ENCODE assay signal across 11 cellular contexts in the genomic region with DNA sequence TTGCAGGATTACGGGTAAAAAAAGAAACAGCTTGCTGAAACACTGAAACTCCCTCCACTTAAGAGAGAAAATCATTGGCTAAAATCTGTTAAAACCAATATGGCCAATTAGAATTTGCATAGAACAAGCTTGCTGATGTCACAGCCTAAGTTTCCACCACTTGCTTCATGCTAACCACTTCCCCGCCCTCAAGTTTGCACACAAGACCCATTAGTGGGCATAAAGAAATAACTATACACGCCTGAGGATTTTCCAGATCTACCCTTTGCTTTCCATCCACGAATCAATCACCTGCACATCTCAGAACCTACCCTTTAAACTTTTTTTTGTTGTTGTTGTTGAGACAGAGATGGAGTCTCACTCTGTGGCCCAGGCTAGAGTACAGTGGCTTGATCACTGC. TPM values are rescaled to one million over a fixed set of nuclear protein-coding genes. Genes with fewer than 3 reads are reported as not detected.
DNase-seq lines count a peak whose midpoint lies in the region; ATAC-seq and FAIRE-seq lines count a peak whose summit lies in the region.
"Had no signal": no experiment of that assay in that cellular context is flagged by ENCODE, and none has a peak within 500 bp of the region (broad histone marks: within the 10 kb centered on the region; RNA-seq: fewer than 3 reads in every experiment).

No MANE protein-coding gene starts in this region.

- no peak for FAIRE-seq in urothelium cell line (lab: Jason Lieb, UNC)
- FAIRE-seq: islet of Langerhans had no signal

- no peak overlapping the region for H3K27ac ChIP-seq in aorta (ENCODE audit: low read depth in 1 of 2, low read length in 2 of 2)

- H3K36me3 ChIP-seq in aorta (ENCODE audit: control insufficient read depth in 1 of 2, insufficient read depth in 2 of 2, low read length in 1 of 2): peaks cover 0 to 2% of the 10 kb centered on the region in 2 donors

- WGBS in aorta, 2 donors: 72 to 96% methylated on average over 4 of the region's 4 CpGs

- H3K4me1 Mint-ChIP-seq in activated naive CD8-positive, alpha-beta T cell treated with anti-CD3 and anti-CD28 coated beads, Interleukin-2, amount 50 U/mL, for 24 hours: peaks cover 60% of the 10 kb centered on the region

- ATAC-seq in GM18502 (IDR thresholded peaks at IDR 0.05; ENCODE audit: poor library complexity, unreplicated experiment): peak; percentile 52
- ATAC-seq in GM19372 (IDR thresholded peaks at IDR 0.05; ENCODE audit: low read depth, unreplicated experiment): peak; percentile 47
- peak; percentile 47 for ATAC-seq in HG02973 (IDR thresholded peaks at IDR 0.05; ENCODE audit: unreplicated experiment)
- peak; percentile 73 for ATAC-seq in activated naive CD8-positive, alpha-beta T cell treated with anti-CD3 and anti-CD28 coated beads, Interleukin-2, amount 50 U/mL, for 24 hours
- ATAC-seq in HG03097 (IDR thresholded peaks at IDR 0.05; ENCODE audit: low FRiP score, unreplicated experiment): no peak
- no peak for ATAC-seq in aorta (ENCODE audit: low FRiP score)
- ATAC-seq: naive thymus-derived CD4-positive, alpha-beta T cell had no signal

- peak; percentile 23 for DNase-seq in activated naive CD8-positive, alpha-beta T cell treated with anti-CD3 and anti-CD28 coated beads, Interleukin-2, amount 50 U/mL, for 24 hours
- DNase-seq in urothelium cell line (ENCODE audit: low spot score) (no peak), aorta (no peak)
- DNase-seq: foreskin fibroblast, GOT3 had no signal

- H3K4me3 Mint-ChIP-seq in activated naive CD8-positive, alpha-beta T cell treated with anti-CD3 and anti-CD28 coated beads, Interleukin-2, amount 50 U/mL, for 24 hours: peak overlapping the region; percentile 45
- H3K4me3 Mint-ChIP-seq: naive thymus-derived CD4-positive, alpha-beta T cell had no signal

- H3K9me3 Mint-ChIP-seq in activated naive CD8-positive, alpha-beta T cell treated with anti-CD3 and anti-CD28 coated beads, Interleukin-2, amount 50 U/mL, for 24 hours: no peaks in the 10 kb centered on the region
- H3K9me3 Mint-ChIP-seq: naive thymus-derived CD4-positive, alpha-beta T cell had no signal

- H3K36me3 Mint-ChIP-seq in activated naive CD8-positive, alpha-beta T cell treated with anti-CD3 and anti-CD28 coated beads, Interleukin-2, amount 50 U/mL, for 24 hours (ENCODE audit: low read depth): peaks cover 63% of the 10 kb centered on the region

- H3K4me1 ChIP-seq in aorta (ENCODE audit: control insufficient read depth in 1 of 2, insufficient read depth in 2 of 2, low read length in 2 of 2): no peaks in the 10 kb centered on the region

- H3K27ac Mint-ChIP-seq in activated naive CD8-positive, alpha-beta T cell treated with anti-CD3 and anti-CD28 coated beads, Interleukin-2, amount 50 U/mL, for 24 hours: peak overlapping the region; percentile 91

- H3K9me3 ChIP-seq in aorta (ENCODE audit: control insufficient read depth, low read length): no peaks in the 10 kb centered on the region

- intact Hi-C loops in aorta (cut with DNase I): no loop called here

- no peak overlapping the region for H3K4me3 ChIP-seq in aorta (ENCODE audit: low read length in 2 of 2)

- no peaks in the 10 kb centered on the region for H3K27me3 ChIP-seq in aorta (ENCODE audit: control insufficient read depth in 1 of 2, insufficient read depth in 2 of 2, low read length in 1 of 2)

- no peaks in the 10 kb centered on the region for H3K27me3 Mint-ChIP-seq in activated naive CD8-positive, alpha-beta T cell treated with anti-CD3 and anti-CD28 coated beads, Interleukin-2, amount 50 U/mL, for 24 hours
- H3K27me3 Mint-ChIP-seq: naive thymus-derived CD4-positive, alpha-beta T cell had no signal

RNA-seq across cellular contexts. Expression of a gene that starts 42.7 kb away (rescaled TPM):
- under 1 TPM; 0.13 to 0.39 TPM for total RNA-seq in aorta
- under 1 TPM in 1 of 2 donors, not detected in 1; 0.13 TPM for polyA plus RNA-seq in aorta
- polyA plus RNA-seq: naive thymus-derived CD4-positive, alpha-beta T cell had no signal

RNA-seq across cellular contexts. Expression of a gene that starts 48.9 kb away (rescaled TPM):
- total RNA-seq in aorta: 10 to 100 TPM; 49.4 to 57.8 TPM
- 10 to 100 TPM; 45.3 to 89.5 TPM for polyA plus RNA-seq in aorta

Comparison
In these comparisons a context has a peak if more than half of its experiments do, and no peak if none do; other contexts are left out.
1. ATAC-seq: peak in GM18502 (single experiment), GM19372 (single experiment), HG02973 (single experiment) and activated naive CD8-positive, alpha-beta T cell treated with anti-CD3 and anti-CD28 coated beads, Interleukin-2, amount 50 U/mL, for 24 hours (single experiment); none in HG03097 (single experiment) and aorta (single experiment).